ENCODE assay signal across 8 cellular contexts in genomic region chr2:172429351-172429968, GRCh38. TPM values are rescaled to one million over a fixed set of nuclear protein-coding genes. Genes with fewer than 3 reads are reported as not detected.
DNase-seq lines count a peak whose midpoint lies in the region; ATAC-seq, FAIRE-seq and TF ChIP-seq lines count a peak whose summit lies in the region.

No MANE protein-coding gene starts in this region.

- no peak for TF ChIP-seq POLR2A in A549 (IDR thresholded peaks at IDR 0.05; ENCODE audit: low read length)

- no peaks in the 10 kb centered on the region for H3K9me3 ChIP-seq in A549
- no peaks in the 10 kb centered on the region for H3K9me3 ChIP-seq in HUES6 (ENCODE audit: control insufficient read depth, insufficient read depth, low read depth, low read length)
- no peaks in the 10 kb centered on the region for H3K9me3 ChIP-seq in colonic mucosa
- H3K9me3 ChIP-seq in mononuclear cell (ENCODE audit: low read depth, low read length), result no peaks in the 10 kb centered on the region

- H3K4me1 ChIP-seq in A549 (peaks cover 28% of the 10 kb centered on the region), HUES6 (ENCODE audit: control insufficient read depth, insufficient read depth, low read length) (peaks cover 57% of the 10 kb centered on the region), colonic mucosa (peaks cover 14% of the 10 kb centered on the region), mononuclear cell (ENCODE audit: insufficient read depth, low read length) (peaks cover 48% of the 10 kb centered on the region)

- H3K27ac ChIP-seq in A549 (peak overlapping the region in 1 of 2 experiments; percentile 95; a peak in 3 of 6 replicates), HUES6 (ENCODE audit: low read depth, low read length) (no peak overlapping the region), colonic mucosa (peak overlapping the region; percentile 97)

- no peak for FAIRE-seq in A549 (lab: Jason Lieb, UNC)

- POLR2A ChIA-PET in A549 (lab: Yijun Ruan, JAX), result interaction anchor here (1.3 to 4.3 kb wide), 2 partner anchors 11 to 36 kb away, joined by 3 to 59 read pairs; no protein-coding TSS in a partner anchor

- DNase-seq in A549 (ENCODE audit: low read depth in 1 of 2, low spot score in 1 of 2) (no peak), colonic mucosa (no peak), A172 (ENCODE audit: low spot score) (no peak)

- TF ChIP-seq EP300 in A549 (IDR thresholded peaks at IDR 0.05), result no peak

- peak overlapping the region; percentile 86 for H3K9ac ChIP-seq in HUES6 (ENCODE audit: low read length)
- H3K9ac ChIP-seq in colonic mucosa (ENCODE audit: low read depth in 2 of 2, low read length in 2 of 2), result peak overlapping the region; percentile 46 to 97

- no peak for TF ChIP-seq RAD21 in A549 (conservative IDR thresholded peaks at IDR 0.05 in 1 of 2, IDR thresholded peaks at IDR 0.05 in 1 of 2)

- WGBS in A549 (ENCODE audit: missing lambda C conversion rate), result 64% methylated on average over 9 of the region's 9 CpGs

- H3K4me3 ChIP-seq in A549 (peak overlapping the region; percentile 82), HUES6 (ENCODE audit: low read depth, low read length) (peak overlapping the region; percentile 78), colonic mucosa (peak overlapping the region; percentile 86), mononuclear cell (ENCODE audit: low read length) (peak overlapping the region; percentile 55)

- H3K4me2 ChIP-seq in A549, result peak overlapping the region; percentile 98

- H3K27me3 ChIP-seq in HUES6 (ENCODE audit: control insufficient read depth, insufficient read depth, low read length) (peaks cover 18% of the 10 kb centered on the region; the same call in 1 of the 2 replicates), colonic mucosa (no peaks in the 10 kb centered on the region), mononuclear cell (ENCODE audit: insufficient read depth, low read length) (peaks cover 64% of the 10 kb centered on the region)

- ATAC-seq in A549 (no peak), GM18873 (IDR thresholded peaks at IDR 0.05; ENCODE audit: low FRiP score, unreplicated experiment) (no peak), HG03460 (IDR thresholded peaks at IDR 0.05; ENCODE audit: unreplicated experiment) (no peak), GM18520 (IDR thresholded peaks at IDR 0.05; ENCODE audit: unreplicated experiment) (no peak)

- intact Hi-C loops in colonic mucosa (cut with DNase I), result loop anchor here (5.0 kb wide), 1 partner anchor 33 kb away; no protein-coding TSS in a partner anchor

- CTCF ChIA-PET in A549 (lab: Yijun Ruan, JAX), result interaction anchor here (0.6 to 33.8 kb wide), 4 partner anchors 12 to 258 kb away, joined by 3 to 654 read pairs (median 62); no protein-coding TSS in a partner anchor

- H3K36me3 ChIP-seq in HUES6 (ENCODE audit: control insufficient read depth, insufficient read depth, low read length) (no peaks in the 10 kb centered on the region), colonic mucosa (no peaks in the 10 kb centered on the region)

- TF ChIP-seq CTCF in A549 (IDR thresholded peaks at IDR 0.05) (no peak), colonic mucosa (IDR thresholded peaks at IDR 0.05) (no peak)

TF ChIP-seq in A549, 52 proteins besides CTCF, POLR2A, EP300 and RAD21:
- TF ChIP-seq SREBF2 (IDR thresholded peaks at IDR 0.05), result no peak
- TF ChIP-seq HOXA7 (CRISPR knock-in tag; IDR thresholded peaks at IDR 0.05), result no peak
- no peak for TF ChIP-seq HEYL (CRISPR knock-in tag; IDR thresholded peaks at IDR 0.05)

RNA-seq across cellular contexts. Expression of gene ITGA6, which starts 2.1 kb away (rescaled TPM):
- polyA plus RNA-seq in A549 (2011; rRNA removed), result 27.7 and 41.0 TPM in 2 replicates
- 4.1 and 4.3 TPM in 2 replicates for polyA plus RNA-seq in A549 (2012; cell fraction: cytosol; rRNA removed)
- 6.9 and 11.9 TPM in 2 replicates for polyA plus RNA-seq in A549 (2012; cell fraction: nucleus; rRNA removed)
- 24.4 to 27.5 TPM (median 25.7 TPM) in 3 replicates for polyA plus RNA-seq in A549 (2017; fragmentation: RNase III; extraction: RNeasy Plus Mini Kit Qiagen cat#74134 plus additional on column Dnase treatment)
- polyA minus RNA-seq in A549 (2011; rRNA and poly(A)+ RNA removed), result 27.0 and 28.6 TPM in 2 replicates
- total RNA-seq in colonic mucosa, result 100 to 1,000 TPM; 174 to 186 TPM
- total RNA-seq in mononuclear cell, result 116 TPM
- total RNA-seq in A172 (2014; rRNA removed; shearing (Covaris generic)), result 121 and 167 TPM in 2 replicates
